ENCODE assay signal across 14 cellular contexts in the genomic region with DNA sequence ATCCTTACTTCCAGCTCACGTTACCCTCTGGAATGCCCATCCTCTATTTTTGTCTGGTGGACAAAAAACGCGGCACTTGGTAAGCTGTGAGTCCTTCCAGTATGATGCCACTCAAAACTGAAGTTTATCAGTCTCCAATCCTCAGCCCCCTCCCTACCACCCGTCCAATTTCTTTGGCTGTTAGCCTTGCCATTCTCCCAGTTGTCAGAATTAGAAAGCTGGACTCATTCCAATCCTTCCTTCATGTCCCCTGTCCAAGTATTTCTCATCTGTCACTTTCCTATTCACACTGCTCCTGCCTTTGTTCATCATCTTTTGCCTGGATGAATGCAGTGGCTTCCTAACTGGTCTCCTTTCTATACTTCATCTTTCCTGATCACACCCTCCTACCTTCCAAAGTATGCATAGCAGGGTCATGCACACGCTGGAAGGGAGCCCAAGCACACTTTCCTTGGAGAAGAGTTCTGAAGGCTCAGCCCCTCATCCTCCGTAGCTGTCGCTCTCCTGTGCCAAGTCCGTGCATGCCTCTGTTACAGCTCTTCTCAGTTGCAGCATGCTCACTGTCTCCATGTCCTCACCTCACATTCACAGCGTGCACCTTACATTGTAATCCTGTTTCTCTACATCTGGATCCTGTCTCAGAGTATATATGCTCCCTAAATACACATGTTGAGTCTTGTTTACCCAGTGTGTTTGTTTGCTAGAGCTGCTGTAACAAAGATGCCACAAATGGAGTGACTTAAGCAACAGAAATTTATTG. TPM values are rescaled to one million over a fixed set of nuclear protein-coding genes. Genes with fewer than 3 reads are reported as not detected.
DNase-seq lines count a peak whose midpoint lies in the region; ATAC-seq, FAIRE-seq and TF ChIP-seq lines count a peak whose summit lies in the region.
"Had no signal": no experiment of that assay in that cellular context is flagged by ENCODE, and none has a peak within 500 bp of the region (broad histone marks: within the 10 kb centered on the region; RNA-seq: fewer than 3 reads in every experiment).

No MANE protein-coding gene starts in this region.

- peaks cover 13% of the 10 kb centered on the region for H4K20me1 ChIP-seq in HepG2 (ENCODE audit: insufficient read depth, low read length)

- TF ChIP-seq POLR2A in HepG2 (IDR thresholded peaks at IDR 0.05; ENCODE audit: insufficient read depth in 1 of 2, low read depth in 2 of 2, low read length in 2 of 2) (no peak), right lobe of liver (IDR thresholded peaks at IDR 0.05) (no peak)

- 38% methylated on average over 9 of the region's 9 CpGs for WGBS in HepG2 (ENCODE audit: low lambda C conversion rate)
- 89% methylated on average over 6 of the region's 9 CpGs for WGBS in right lobe of liver (ENCODE audit: insufficient coverage, low coverage, low lambda C conversion rate, missing lambda C conversion rate)

- peak overlapping the region; percentile 37 for H3K9ac ChIP-seq in HepG2 (ENCODE audit: insufficient read depth, low read depth, low read length)

- H3K4me1 Mint-ChIP-seq in stimulated activated effector memory CD8-positive, alpha-beta T cell treated with anti-CD3 and anti-CD28 coated beads, Interleukin-12 subunit alpha, Interleukin-12 subunit beta, amount 100 ng/mL, for 72 hours: peaks cover 8% of the 10 kb centered on the region

- no peak for TF ChIP-seq RAD21 in HepG2 (CRISPR knock-in tag; IDR thresholded peaks at IDR 0.05)

- H3K79me2 ChIP-seq in HepG2 (ENCODE audit: insufficient read depth, low read length): peaks cover 70% of the 10 kb centered on the region

- no peak for DNase-seq in HepG2 (ENCODE audit: low spot score)
- DNase-seq in right lobe of liver: no peak
- DNase-seq in astrocyte of the hippocampus (ENCODE audit: low read depth, low spot score): peak; percentile 21
- DNase-seq in left ventricle myocardium inferior: no peak
- no peak for DNase-seq in DMS53 (lab: John Stamatoyannopoulos, UW)
- no peak for DNase-seq in NCI-H748 treated with DMSO at 0.1 percent for 48 hours (lab: John Stamatoyannopoulos, UW)
- no peak for DNase-seq in NOMO-1 treated with dmso at 0.1 percent for 144 hours (lab: John Stamatoyannopoulos, UW; ENCODE audit: unreplicated experiment)
- DNase-seq in stimulated activated effector memory CD8-positive, alpha-beta T cell treated with anti-CD3 and anti-CD28 coated beads, Interleukin-12 subunit alpha, Interleukin-12 subunit beta, amount 100 ng/mL, for 72 hours (ENCODE audit: low spot score in 2 of 2): no peak
- DNase-seq: activated CD8-positive, alpha-beta memory T cell treated with anti-CD3 and anti-CD28 coated beads, Interleukin-2, amount 50 U/mL, for 48 hours; cortex of kidney; NCI-H1417 treated with DMSO at 0.1 percent for 48 hours; stimulated activated CD4-positive, alpha-beta T cell treated with anti-CD3 and anti-CD28 coated beads, Interleukin-2, amount 100 ng/mL, for 24 hours; WERI-Rb-1 had no signal

- peaks cover 60% of the 10 kb centered on the region for H3K4me1 ChIP-seq in HepG2 (ENCODE audit: insufficient read depth, low read length)
- H3K4me1 ChIP-seq in right lobe of liver: peaks cover 0 to 34% (median 11%) of the 10 kb centered on the region in 4 donors
- H3K4me1 ChIP-seq in left ventricle myocardium inferior: peaks cover 41% of the 10 kb centered on the region

- BruUV-seq in HepG2 (replicated peaks; lab: Mats Ljungman, UMichigan): no TSS peak

- H3K27me3 ChIP-seq in HepG2 (ENCODE audit: control insufficient read depth in 1 of 2, insufficient read depth in 2 of 2, low read length in 2 of 2) (no peaks in the 10 kb centered on the region), right lobe of liver (no peaks in the 10 kb centered on the region), left ventricle myocardium inferior (ENCODE audit: low read depth) (no peaks in the 10 kb centered on the region)

- POLR2A ChIA-PET in HepG2 (lab: Yijun Ruan, JAX): interaction anchor here (0.7 to 2.3 kb wide), 4 partner anchors 12 to 87 kb away, joined by 3 to 17 read pairs (median 8); partner anchors contain the start of genes APLP2 and PRDM10

- H3K9me3 ChIP-seq in HepG2 (ENCODE audit: low read length) (no peaks in the 10 kb centered on the region), right lobe of liver (no peaks in the 10 kb centered on the region), left ventricle myocardium inferior (replicated peaks) (no peaks in the 10 kb centered on the region)

- TF ChIP-seq CTCF in HepG2 (CRISPR knock-in tag; IDR thresholded peaks at IDR 0.05) (no peak), right lobe of liver (IDR thresholded peaks at IDR 0.05) (no peak), left ventricle myocardium inferior (IDR thresholded peaks at IDR 0.05; ENCODE audit: borderline replicate concordance) (no peak)

- H3K9me3 Mint-ChIP-seq in stimulated activated effector memory CD8-positive, alpha-beta T cell treated with anti-CD3 and anti-CD28 coated beads, Interleukin-12 subunit alpha, Interleukin-12 subunit beta, amount 100 ng/mL, for 72 hours: no peaks in the 10 kb centered on the region

- peak overlapping the region; percentile 66 for H3K27ac ChIP-seq in HepG2 (ENCODE audit: extremely low read length, insufficient read depth, low read length)
- no peak overlapping the region for H3K27ac ChIP-seq in right lobe of liver
- peak overlapping the region; percentile 42 for H3K27ac ChIP-seq in left ventricle myocardium inferior (replicated peaks)
- H3K27ac ChIP-seq: WERI-Rb-1 had no signal

- H3K4me2 ChIP-seq in HepG2 (ENCODE audit: low read depth, low read length): peak overlapping the region; percentile 72

- intact Hi-C loops in HepG2 (cut with micrococcal nuclease; ENCODE audit: unreplicated experiment): no loop called here
- intact Hi-C loops in right lobe of liver (cut with DNase I): no loop called here
- intact Hi-C loops in left ventricle myocardium inferior (cut with micrococcal nuclease): no loop called here

- no peak overlapping the region for H3K27ac Mint-ChIP-seq in stimulated activated effector memory CD8-positive, alpha-beta T cell treated with anti-CD3 and anti-CD28 coated beads, Interleukin-12 subunit alpha, Interleukin-12 subunit beta, amount 100 ng/mL, for 72 hours

- H3K36me3 ChIP-seq in HepG2 (replicated peaks in 1 of 2; ENCODE audit: control insufficient read depth in 1 of 2, insufficient read depth in 2 of 2, low read length in 2 of 2): no peaks in the 10 kb centered on the region
- no peaks in the 10 kb centered on the region for H3K36me3 ChIP-seq in right lobe of liver
- no peaks in the 10 kb centered on the region for H3K36me3 ChIP-seq in left ventricle myocardium inferior
- H3K36me3 ChIP-seq: WERI-Rb-1 had no signal

- FAIRE-seq in HepG2 (lab: Jason Lieb, UNC): no peak

- H3K36me3 Mint-ChIP-seq in stimulated activated effector memory CD8-positive, alpha-beta T cell treated with anti-CD3 and anti-CD28 coated beads, Interleukin-12 subunit alpha, Interleukin-12 subunit beta, amount 100 ng/mL, for 72 hours: no peaks in the 10 kb centered on the region

- in situ Hi-C loops in HepG2 (cut with HindIII; ENCODE audit: extremely low pct_ligation_motif_present, low pct_unique_long_range_greater_than_20kb): no loop called here

- no peak for TF ChIP-seq EP300 in HepG2 (IDR thresholded peaks at IDR 0.05; ENCODE audit: low read depth in 2 of 2, low read length in 2 of 2)
- no peak for TF ChIP-seq EP300 in HepG2 (CRISPR knock-in tag; IDR thresholded peaks at IDR 0.05; ENCODE audit: borderline replicate concordance)

- peak; percentile 80 for ATAC-seq in HepG2
- ATAC-seq in right lobe of liver: no peak
- no peak for ATAC-seq in stimulated activated effector memory CD8-positive, alpha-beta T cell treated with anti-CD3 and anti-CD28 coated beads, Interleukin-12 subunit alpha, Interleukin-12 subunit beta, amount 100 ng/mL, for 72 hours

- peak overlapping the region in 2 of 3 experiments; percentile 28 to 40; a peak in 4 of 6 replicates for H3K4me3 ChIP-seq in HepG2 (replicated peaks in 1 of 3; ENCODE audit: insufficient read depth in 1 of 3, low read depth in 2 of 3, low read length in 3 of 3)
- H3K4me3 ChIP-seq in right lobe of liver: no peak overlapping the region
- H3K4me3 ChIP-seq in left ventricle myocardium inferior: no peak overlapping the region
- H3K4me3 ChIP-seq: SK-N-MC had no signal

- CTCF ChIA-PET in HepG2 (lab: Yijun Ruan, JAX; ENCODE audit: low intra/inter-chr PET ratio, low total read pairs): no interaction called here

- H3K4me3 Mint-ChIP-seq in stimulated activated effector memory CD8-positive, alpha-beta T cell treated with anti-CD3 and anti-CD28 coated beads, Interleukin-12 subunit alpha, Interleukin-12 subunit beta, amount 100 ng/mL, for 72 hours: no peak overlapping the region

- no peak overlapping the region for H2AFZ ChIP-seq in HepG2 (ENCODE audit: low read length)

RNA-seq across cellular contexts. Expression of gene APLP2, which starts 19.4 kb away (rescaled TPM):
- total RNA-seq in HepG2 (2016; rRNA removed; fragmentation: Illumina TruSeq; extraction: Trizol) (154 and 315 TPM in 2 replicates), right lobe of liver (100 to 1,000 TPM; 184 to 255 (median 252) TPM), left ventricle myocardium inferior (325 TPM)
- total RNA-seq in HepG2 (2016; cell fraction: cytosol; rRNA removed; fragmentation: Illumina TruSeq; extraction: Trizol; ENCODE audit: low read depth): 34.6 and 35.6 TPM in 2 replicates
- total RNA-seq in HepG2 (2016; cell fraction: insoluble cytoplasmic fraction; rRNA removed; fragmentation: Illumina TruSeq; extraction: Trizol): 137 and 320 TPM in 2 replicates
- 41.4 and 45.9 TPM in 2 replicates for total RNA-seq in HepG2 (2016; cell fraction: membrane; rRNA removed; fragmentation: Illumina TruSeq; extraction: Trizol)
- 264 and 296 TPM in 2 replicates for total RNA-seq in HepG2 (2016; cell fraction: nucleus; rRNA removed; fragmentation: Illumina TruSeq; extraction: Trizol)
- polyA plus RNA-seq in HepG2 (2011; rRNA removed): 591 and 594 TPM in 2 replicates
- polyA plus RNA-seq in HepG2 (2011; cell fraction: cytosol; rRNA removed): 396 and 486 TPM in 2 replicates
- 223 and 286 TPM in 2 replicates for polyA plus RNA-seq in HepG2 (2011; cell fraction: nucleus; rRNA removed)
- 481 and 597 TPM in 2 replicates for polyA plus RNA-seq in HepG2 (2012)
- polyA plus RNA-seq in HepG2 (2016; cell fraction: cytosol; fragmentation: Illumina TruSeq; extraction: Trizol; ENCODE audit: low read depth): 12.9 and 14.3 TPM in 2 replicates
- 150 and 155 TPM in 2 replicates for polyA plus RNA-seq in HepG2 (2016; cell fraction: insoluble cytoplasmic fraction; fragmentation: Illumina TruSeq; extraction: Trizol; ENCODE audit: low read depth)
- polyA plus RNA-seq in HepG2 (2016; cell fraction: membrane; fragmentation: Illumina TruSeq; extraction: Trizol; ENCODE audit: low read depth): 25.1 and 29.6 TPM in 2 replicates
- polyA plus RNA-seq in HepG2 (2016; cell fraction: nucleus; fragmentation: Illumina TruSeq; extraction: Trizol; ENCODE audit: insufficient read depth, low read depth): 409 and 433 TPM in 2 replicates
- polyA minus RNA-seq in HepG2 (2011; rRNA and poly(A)+ RNA removed; ENCODE audit: low replicate concordance): 59.6 and 259 TPM in 2 replicates
- polyA minus RNA-seq in HepG2 (2011; cell fraction: cytosol; rRNA and poly(A)+ RNA removed): 166 and 220 TPM in 2 replicates
- polyA minus RNA-seq in HepG2 (2011; cell fraction: nucleus; rRNA and poly(A)+ RNA removed): 124 and 168 TPM in 2 replicates

Comparison
In these comparisons a context has a peak if more than half of its experiments do, and no peak if none do; other contexts are left out.
1. H3K27ac ChIP-seq: peak in HepG2 (single experiment) and left ventricle myocardium inferior (single experiment); none in right lobe of liver (0 of 3).
2. H3K4me3 ChIP-seq: peak in HepG2 (2 of 3); none in right lobe of liver (0 of 3) and left ventricle myocardium inferior (single experiment).